In genomic region chr7:97001656-97002554, GRCh38 we compare ENCODE assay signal across 1 cellular context.
TF ChIP-seq lines count a peak whose summit lies in the region.

No MANE protein-coding gene starts in this region.

TF ChIP-seq in IMR-90, 13 proteins besides CTCF, POLR2A, EP300 and RAD21 (continued from another document):
- TF ChIP-seq, protein P1, sequence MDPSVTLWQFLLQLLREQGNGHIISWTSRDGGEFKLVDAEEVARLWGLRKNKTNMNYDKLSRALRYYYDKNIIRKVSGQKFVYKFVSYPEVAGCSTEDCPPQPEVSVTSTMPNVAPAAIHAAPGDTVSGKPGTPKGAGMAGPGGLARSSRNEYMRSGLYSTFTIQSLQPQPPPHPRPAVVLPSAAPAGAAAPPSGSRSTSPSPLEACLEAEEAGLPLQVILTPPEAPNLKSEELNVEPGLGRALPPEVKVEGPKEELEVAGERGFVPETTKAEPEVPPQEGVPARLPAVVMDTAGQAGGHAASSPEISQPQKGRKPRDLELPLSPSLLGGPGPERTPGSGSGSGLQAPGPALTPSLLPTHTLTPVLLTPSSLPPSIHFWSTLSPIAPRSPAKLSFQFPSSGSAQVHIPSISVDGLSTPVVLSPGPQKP (IDR thresholded peaks at IDR 0.05; ENCODE audit: borderline replicate concordance, low read depth, low read length) = no peak
- TF ChIP-seq BHLHE40 (IDR thresholded peaks at IDR 0.05; ENCODE audit: low read depth, low read length) (no peak), CHD1 (IDR thresholded peaks at IDR 0.05; ENCODE audit: low read depth, low read length) (no peak), RCOR1 (IDR thresholded peaks at IDR 0.05; ENCODE audit: insufficient replicate concordance, low read length) (no peak)
- TF ChIP-seq, protein P2, sequence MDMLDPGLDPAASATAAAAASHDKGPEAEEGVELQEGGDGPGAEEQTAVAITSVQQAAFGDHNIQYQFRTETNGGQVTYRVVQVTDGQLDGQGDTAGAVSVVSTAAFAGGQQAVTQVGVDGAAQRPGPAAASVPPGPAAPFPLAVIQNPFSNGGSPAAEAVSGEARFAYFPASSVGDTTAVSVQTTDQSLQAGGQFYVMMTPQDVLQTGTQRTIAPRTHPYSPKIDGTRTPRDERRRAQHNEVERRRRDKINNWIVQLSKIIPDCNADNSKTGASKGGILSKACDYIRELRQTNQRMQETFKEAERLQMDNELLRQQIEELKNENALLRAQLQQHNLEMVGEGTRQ (IDR thresholded peaks at IDR 0.05; ENCODE audit: low read depth, low read length) = no peak
